Comparison of ENCODE assay signal across 8 cellular contexts in the genomic region with DNA sequence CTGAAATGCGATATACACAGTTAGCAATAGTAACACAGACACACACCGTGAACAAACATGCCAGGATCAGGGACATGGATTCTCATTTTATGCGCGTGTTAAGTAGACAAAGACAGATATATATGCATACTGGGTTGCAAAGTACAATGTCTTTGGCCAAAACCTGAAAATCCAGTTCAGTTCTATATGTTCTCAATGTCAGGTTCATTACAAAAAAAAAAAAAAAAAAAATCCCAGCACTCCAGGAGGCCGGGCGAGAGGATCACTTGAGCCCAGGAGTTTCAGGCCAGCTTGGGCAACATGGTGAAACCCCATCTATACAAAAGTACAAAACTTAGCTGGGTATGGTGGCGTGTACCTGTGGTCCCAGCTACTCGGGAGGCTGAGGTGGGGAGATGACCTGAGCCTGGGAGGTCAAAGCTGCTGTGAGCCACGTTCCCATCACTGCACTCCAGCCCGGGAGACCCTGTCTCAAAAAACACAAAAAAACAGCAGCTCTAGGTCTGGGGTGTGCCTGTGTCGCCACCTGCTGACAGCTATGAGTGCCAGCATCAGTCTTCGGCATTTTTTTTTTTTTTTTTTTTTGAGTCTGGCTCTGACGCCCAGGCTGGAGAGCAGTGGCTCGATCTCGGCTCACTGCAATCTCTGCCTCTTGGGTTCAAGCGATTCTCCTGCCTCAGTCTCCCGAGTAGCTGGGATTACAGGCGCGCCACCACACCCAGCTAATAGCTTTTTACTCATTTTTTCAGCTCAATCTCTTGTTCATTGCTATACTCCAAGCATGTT. TPM values are rescaled to one million over a fixed set of nuclear protein-coding genes. Genes with fewer than 3 reads are reported as not detected.
DNase-seq lines count a peak whose midpoint lies in the region; ATAC-seq, FAIRE-seq and TF ChIP-seq lines count a peak whose summit lies in the region.

No MANE protein-coding gene starts in this region.

- H3K36me3 ChIP-seq in DND-41 (ENCODE audit: insufficient read depth, low read length) = peaks cover 65% of the 10 kb centered on the region
- no peaks in the 10 kb centered on the region for H3K36me3 ChIP-seq in hepatocyte (replicated peaks; ENCODE audit: insufficient read depth, low read depth)
- H3K36me3 ChIP-seq in small intestine (ENCODE audit: control insufficient read depth in 2 of 2, insufficient read depth in 2 of 2, low read length in 2 of 2) = peaks cover 3% of the 10 kb centered on the region in 2 donors

- no peak overlapping the region for H3K4me2 ChIP-seq in DND-41 (ENCODE audit: insufficient read depth, low read length)
- peak overlapping the region; percentile 50 for H3K4me2 ChIP-seq in hepatocyte

- ATAC-seq in DND-41 (ENCODE audit: insufficient read depth, low read depth) (peak; percentile 74), GM19395 (IDR thresholded peaks at IDR 0.05; ENCODE audit: unreplicated experiment) (no peak), HG02885 (IDR thresholded peaks at IDR 0.05; ENCODE audit: poor library complexity, unreplicated experiment) (no peak)

- no peak for FAIRE-seq in small intestine (lab: Jason Lieb, UNC)

- no peaks in the 10 kb centered on the region for H3K9me3 ChIP-seq in DND-41 (ENCODE audit: insufficient read depth, low read length, severe bottlenecking)
- no peaks in the 10 kb centered on the region for H3K9me3 ChIP-seq in hepatocyte (ENCODE audit: low read depth)
- no peaks in the 10 kb centered on the region for H3K9me3 ChIP-seq in small intestine (ENCODE audit: control insufficient read depth, low read depth)

- H3K79me2 ChIP-seq in DND-41 (ENCODE audit: insufficient read depth, low read length) (peaks cover 6% of the 10 kb centered on the region; the same call in 1 of the 2 replicates), hepatocyte (peaks cover 14% of the 10 kb centered on the region)

- H4K20me1 ChIP-seq in DND-41 (ENCODE audit: insufficient read depth, low read length) (peaks cover 18% of the 10 kb centered on the region), hepatocyte (ENCODE audit: insufficient read depth, poor library complexity, severe bottlenecking) (no peaks in the 10 kb centered on the region)

- H2AFZ ChIP-seq in DND-41 (ENCODE audit: low read depth, low read length) (no peak overlapping the region), hepatocyte (no peak overlapping the region)

- H3K4me3 ChIP-seq in DND-41 (ENCODE audit: low read depth in 1 of 2, low read length in 2 of 2) = no peak overlapping the region
- no peak overlapping the region for H3K4me3 ChIP-seq in hepatocyte
- H3K4me3 ChIP-seq in small intestine (ENCODE audit: low read depth in 1 of 2, low read length in 2 of 2) = no peak overlapping the region

- DNase-seq in DND-41 (peak; percentile 70), M059J (ENCODE audit: low read depth) (peak; percentile 60), SK-N-DZ (ENCODE audit: low spot score) (peak; percentile 75), anterior cingulate cortex (lab: John Stamatoyannopoulos, UW) (peak in 31 of 58 donors; percentile 3 to 65 (median 24)), hepatocyte (ENCODE audit: low spot score) (peak; percentile 82), small intestine (peak; percentile 67)

- H3K27me3 ChIP-seq in DND-41 (ENCODE audit: insufficient read depth, low read length, poor library complexity) = no peaks in the 10 kb centered on the region
- H3K27me3 ChIP-seq in hepatocyte = no peaks in the 10 kb centered on the region
- H3K27me3 ChIP-seq in small intestine (ENCODE audit: control insufficient read depth in 2 of 2, insufficient read depth in 2 of 2, low read length in 2 of 2) = no peaks in the 10 kb centered on the region

- TF ChIP-seq CTCF in DND-41 (IDR thresholded peaks at IDR 0.05; ENCODE audit: borderline replicate concordance, extremely low read depth, low read length, poor library complexity, severe bottlenecking) = peak; percentile 90
- peak; percentile 88 for TF ChIP-seq CTCF in hepatocyte (IDR thresholded peaks at IDR 0.05; ENCODE audit: poor library complexity)

- no peak overlapping the region for H3K9ac ChIP-seq in DND-41 (ENCODE audit: low read depth, low read length)

- H3K4me1 ChIP-seq in DND-41 (ENCODE audit: insufficient read depth, low read length) (0 out of 2 replicates have a peak, but pooled peaks cover 4% of the 10 kb centered on the region), hepatocyte (ENCODE audit: insufficient read depth) (peaks cover 3% of the 10 kb centered on the region), small intestine (ENCODE audit: control insufficient read depth in 2 of 2, insufficient read depth in 1 of 2, low read depth in 1 of 2, low read length in 1 of 2) (no peaks in the 10 kb centered on the region)

- WGBS in hepatocyte (ENCODE audit: low lambda C conversion rate, missing lambda C conversion rate) = 39% methylated on average over 19 of the region's 19 CpGs
- 17 to 31% (median 23%) methylated on average over 16 to 19 of the region's 19 CpGs for whole genome bisulfite sequencing in small intestine, 3 donors

- H3K9me2 ChIP-seq in hepatocyte (replicated peaks; ENCODE audit: insufficient read depth) = no peaks in the 10 kb centered on the region

- H3K27ac ChIP-seq in DND-41 (ENCODE audit: low read length) (0 out of 2 replicates have a peak overlapping the region, but pooled peaks have one; percentile 49), hepatocyte (peak overlapping the region; percentile 89), small intestine (ENCODE audit: low read depth in 1 of 2, low read length in 1 of 2) (peak overlapping the region; percentile 24 to 85)

RNA-seq across cellular contexts. Expression of a gene that starts 10.3 kb away (rescaled TPM):
- 365 and 428 TPM in 2 replicates for total RNA-seq in M059J (2014; rRNA removed; shearing (Covaris generic))
- polyA plus RNA-seq in SK-N-DZ (2014; cell fraction: cytosol; rRNA removed) = 56.7 and 71.7 TPM in 2 replicates
- 38.9 and 43.7 TPM in 2 replicates for polyA plus RNA-seq in SK-N-DZ (2014; cell fraction: nucleus; rRNA removed)
- total RNA-seq in hepatocyte = 109 and 129 TPM in 2 replicates
- polyA plus RNA-seq in hepatocyte (349 and 392 TPM in 2 replicates), small intestine (100 to 1,000 TPM; 123 to 164 (median 129) TPM)

RNA-seq across cellular contexts. Expression of a gene that starts 20.4 kb away (rescaled TPM):
- total RNA-seq in M059J (2014; rRNA removed; shearing (Covaris generic)) = 18.7 and 43.2 TPM in 2 replicates
- 7.2 and 8.4 TPM in 2 replicates for polyA plus RNA-seq in SK-N-DZ (2014; cell fraction: cytosol; rRNA removed)
- polyA plus RNA-seq in SK-N-DZ (2014; cell fraction: nucleus; rRNA removed) = 4.7 and 5.4 TPM in 2 replicates
- total RNA-seq in hepatocyte = 44.3 and 48.1 TPM in 2 replicates
- polyA plus RNA-seq in hepatocyte (11.5 and 18.6 TPM in 2 replicates), small intestine (10 to 100 TPM; 12.7 to 25.4 (median 13.8) TPM)

RNA-seq across cellular contexts. Expression of a gene that starts 52.0 kb away (rescaled TPM):
- 89.0 and 173 TPM in 2 replicates for total RNA-seq in M059J (2014; rRNA removed; shearing (Covaris generic))
- polyA plus RNA-seq in SK-N-DZ (2014; cell fraction: cytosol; rRNA removed) = 66.6 and 78.1 TPM in 2 replicates
- polyA plus RNA-seq in SK-N-DZ (2014; cell fraction: nucleus; rRNA removed) = 30.3 and 33.5 TPM in 2 replicates
- total RNA-seq in hepatocyte = 84.6 and 87.9 TPM in 2 replicates
- polyA plus RNA-seq in hepatocyte (171 and 176 TPM in 2 replicates), small intestine (100 to 1,000 TPM in 1 of 3 donors, 1 to 10 TPM in 2; 1.6 to 159 (median 7.0) TPM)

Comparison
In these comparisons a context has a peak if more than half of its experiments do, and no peak if none do; other contexts are left out.
1. DNase-seq: peak in every context shown above with its lines; median percentile 82 in hepatocyte; 75 in SK-N-DZ; 70 in DND-41; 67 in small intestine; 60 in M059J; 24 in anterior cingulate cortex.